Comparison of ENCODE assay signal across 16 cellular contexts in genomic region chr11:2136209-2136951, GRCh38. TPM values are rescaled to one million over a fixed set of nuclear protein-coding genes. Genes with fewer than 3 reads are reported as not detected.
A peak's percentile ranks its signal among the peaks of the same experiment; 100 is the strongest.
DNase-seq lines count a peak whose midpoint lies in the region; ATAC-seq and TF ChIP-seq lines count a peak whose summit lies in the region.
"Had no signal": no experiment of that assay in that cellular context is flagged by ENCODE, and none has a peak within 500 bp of the region (broad histone marks: within the 10 kb centered on the region; RNA-seq: fewer than 3 reads in every experiment).

No MANE protein-coding gene starts in this region.

- H3K4me3 ChIP-seq in AG04450 (ENCODE audit: low read depth, low read length) (peak overlapping the region; percentile 44), NT2/D1 (ENCODE audit: insufficient read length, low read depth) (peak overlapping the region; percentile 27), fibroblast of villous mesenchyme (ENCODE audit: low read depth, low read length) (peak overlapping the region; percentile 67)
- H3K4me3 ChIP-seq: ovary had no signal

- H3K9me3 ChIP-seq in AG04450 (ENCODE audit: control insufficient read depth, insufficient read depth, low read length) (peaks cover 4% of the 10 kb centered on the region; the same call in 1 of the 2 replicates), NT2/D1 (ENCODE audit: insufficient read depth, low read length) (no peaks in the 10 kb centered on the region)
- H3K9me3 ChIP-seq: gastroesophageal sphincter, ovary, vagina had no signal

- peaks cover 26% of the 10 kb centered on the region for H3K4me1 Mint-ChIP-seq in nephron

- H3K36me3 ChIP-seq in NT2/D1 (ENCODE audit: insufficient read depth, insufficient read length, low read length) = peaks cover 6% of the 10 kb centered on the region
- H3K36me3 ChIP-seq: gastroesophageal sphincter, ovary, vagina had no signal

- TF ChIP-seq CTCF in AG04450 (IDR thresholded peaks at IDR 0.05; ENCODE audit: low read depth, low read length) (no peak), fibroblast of villous mesenchyme (IDR thresholded peaks at IDR 0.05; ENCODE audit: insufficient read depth, low read depth, low read length) (no peak), nephron (IDR thresholded peaks at IDR 0.05; ENCODE audit: unreplicated experiment in 3 of 3) (no peak)

- no peaks in the 10 kb centered on the region for H3K9me3 Mint-ChIP-seq in nephron

- peaks cover 23% of the 10 kb centered on the region for H3K4me1 ChIP-seq in NT2/D1 (ENCODE audit: insufficient read depth, insufficient read length)

- in situ Hi-C loops in G401 (cut with HindIII; ENCODE audit: low sequenced_read_pairs) = no loop called here

- H3K27ac Mint-ChIP-seq in nephron = peak overlapping the region; percentile 55 to 90 (median 69)

- H3K9ac ChIP-seq in NT2/D1 (ENCODE audit: insufficient read length, low read depth) = no peak overlapping the region

- POLR2A ChIA-PET in AG04450 (lab: Yijun Ruan, JAX) = interaction anchor here (0.6 to 1.4 kb wide), 5 partner anchors 8 to 264 kb away, joined by 3 to 14 read pairs (median 3); partner anchors contain the start of gene TSSC4

- DNase-seq in AG04450 (ENCODE audit: low read depth, low spot score) (no peak), NT2/D1 (ENCODE audit: low read depth, low spot score) (no peak), fibroblast of villous mesenchyme (ENCODE audit: low read depth) (no peak), NOMO-1 treated with dmso at 0.1 percent for 144 hours (lab: John Stamatoyannopoulos, UW; ENCODE audit: unreplicated experiment) (no peak), G401 (ENCODE audit: low spot score) (no peak), hippocampal formation (lab: John Stamatoyannopoulos, UW) (no peak)
- DNase-seq: NCI-H1694; SHP77; stimulated activated CD4-positive, alpha-beta T cell treated with anti-CD3 and anti-CD28 coated beads, Interleukin-2, amount 100 ng/mL, for 24 hours had no signal

- peaks cover 80% of the 10 kb centered on the region for H3K27me3 Mint-ChIP-seq in nephron (ENCODE audit: low read depth)

- CTCF ChIA-PET in AG04450 (lab: Charles Lee) = interaction anchor here (0.6 to 2.2 kb wide), 3 partner anchors 16 to 382 kb away, joined by 5 to 7 read pairs (median 5); no protein-coding TSS in a partner anchor

- peaks cover 41% of the 10 kb centered on the region for H3K36me3 Mint-ChIP-seq in nephron (ENCODE audit: low read depth)

- H3K27ac ChIP-seq in AG04450 (ENCODE audit: low read depth, low read length) = no peak overlapping the region
- H3K27ac ChIP-seq: ovary, vagina had no signal

- no peak for ATAC-seq in activated CD4-positive, CD25-positive, alpha-beta regulatory T cell treated with anti-CD3 and anti-CD28 coated beads, Interleukin-2, amount 50 U/mL, for 24 hours

- H3K4me3 Mint-ChIP-seq in nephron = peak overlapping the region; percentile 93 to 96 (median 95)

- H3K27me3 ChIP-seq in AG04450 (ENCODE audit: control insufficient read depth, insufficient read depth, low read length) = peaks cover 35% of the 10 kb centered on the region
- H3K27me3 ChIP-seq in NT2/D1 (ENCODE audit: insufficient read depth, insufficient read length) = peaks cover 58% of the 10 kb centered on the region
- H3K27me3 ChIP-seq: ovary had no signal

RNA-seq across cellular contexts. Expression of gene IGF2, which starts 2.8 kb away (rescaled TPM):
- polyA plus RNA-seq in AG04450 (2011; rRNA removed) = 16.6 and 30.8 TPM in 2 replicates
- polyA minus RNA-seq in AG04450 (2011; rRNA and poly(A)+ RNA removed) = 38.9 and 48.3 TPM in 2 replicates
- total RNA-seq in fibroblast of villous mesenchyme = 26.8 and 44.8 TPM in 2 replicates
- total RNA-seq in G401 (2014; rRNA removed; shearing (Covaris generic)) = 0.06 TPM in 1 of 2 replicates, not detected in the other

RNA-seq across cellular contexts. Expression of gene INS, which starts 24.6 kb away (rescaled TPM):
- polyA plus RNA-seq in AG04450 (2011; rRNA removed) = not detected in 2 replicates
- not detected in 2 replicates for polyA minus RNA-seq in AG04450 (2011; rRNA and poly(A)+ RNA removed)
- not detected in 2 replicates for total RNA-seq in fibroblast of villous mesenchyme
- not detected in 2 replicates for total RNA-seq in G401 (2014; rRNA removed; shearing (Covaris generic))
- total RNA-seq: gastroesophageal sphincter, kidney epithelial cell, LHCN-M2, vagina had no signal
- polyA plus RNA-seq: ovary had no signal

RNA-seq across cellular contexts. Expression of gene TH, which starts 35.2 kb away (rescaled TPM):
- not detected in 2 replicates for polyA plus RNA-seq in AG04450 (2011; rRNA removed)
- polyA minus RNA-seq in AG04450 (2011; rRNA and poly(A)+ RNA removed) = not detected in 2 replicates
- total RNA-seq in fibroblast of villous mesenchyme = not detected in 2 replicates
- 0.49 TPM in 1 of 2 replicates, not detected in the other for total RNA-seq in G401 (2014; rRNA removed; shearing (Covaris generic))
- total RNA-seq: kidney epithelial cell, LHCN-M2 had no signal

Comparison
In these comparisons a context has a peak if more than half of its experiments do, and no peak if none do; other contexts are left out.
1. RNA of gene IGF2, which starts 2.8 kb away (total RNA-seq): 26.8 to 44.8 TPM in fibroblast of villous mesenchyme; 0.06 TPM in G401; every median in the first group is over 10 times any median in the second.
2. Peak in every context shown above with its lines, with median percentiles within 50 percentile points of each other: H3K4me3 ChIP-seq.